Comparison of ENCODE assay signal across 2 cellular contexts in the genomic region with DNA sequence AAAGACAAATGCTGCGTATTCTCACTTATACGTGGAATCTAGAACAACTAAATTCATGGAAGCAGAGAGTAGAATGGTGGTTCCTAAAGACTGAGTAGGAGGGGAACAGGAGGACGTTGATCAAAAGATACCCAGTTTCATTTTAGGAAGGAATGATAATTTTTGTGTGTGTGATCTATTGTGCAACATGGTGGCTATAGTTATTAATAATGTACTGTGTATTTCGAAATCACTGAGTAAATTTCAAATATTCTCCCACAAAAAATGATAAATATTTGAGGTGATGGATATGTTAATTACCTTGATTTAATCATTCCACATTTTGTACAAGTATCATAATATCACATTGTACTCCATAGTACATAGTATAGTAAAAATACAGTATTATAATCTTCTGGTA.
TF ChIP-seq lines count a peak whose summit lies in the region.

No MANE protein-coding gene starts in this region.

TF ChIP-seq in IMR-90, 13 proteins besides CTCF, POLR2A, EP300 and RAD21:
- TF ChIP-seq SMC3 (IDR thresholded peaks at IDR 0.05; ENCODE audit: low read depth, low read length) (no peak), CHD1 (IDR thresholded peaks at IDR 0.05; ENCODE audit: low read depth, low read length) (no peak), CEBPB (IDR thresholded peaks at IDR 0.05; ENCODE audit: low read depth, low read length) (peak; percentile 87), RCOR1 (IDR thresholded peaks at IDR 0.05; ENCODE audit: insufficient replicate concordance, low read length) (no peak), RFX5 (IDR thresholded peaks at IDR 0.05; ENCODE audit: low read depth, low read length) (no peak)
- TF ChIP-seq, protein P1, sequence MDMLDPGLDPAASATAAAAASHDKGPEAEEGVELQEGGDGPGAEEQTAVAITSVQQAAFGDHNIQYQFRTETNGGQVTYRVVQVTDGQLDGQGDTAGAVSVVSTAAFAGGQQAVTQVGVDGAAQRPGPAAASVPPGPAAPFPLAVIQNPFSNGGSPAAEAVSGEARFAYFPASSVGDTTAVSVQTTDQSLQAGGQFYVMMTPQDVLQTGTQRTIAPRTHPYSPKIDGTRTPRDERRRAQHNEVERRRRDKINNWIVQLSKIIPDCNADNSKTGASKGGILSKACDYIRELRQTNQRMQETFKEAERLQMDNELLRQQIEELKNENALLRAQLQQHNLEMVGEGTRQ (IDR thresholded peaks at IDR 0.05; ENCODE audit: low read depth, low read length), result no peak

TF ChIP-seq in H1, 55 proteins besides CTCF, POLR2A, EP300 and RAD21:
- TF ChIP-seq CTBP2 (IDR thresholded peaks at IDR 0.05; ENCODE audit: borderline replicate concordance, insufficient read depth, insufficient read length, low read length), result no peak
- TF ChIP-seq CEBPB (IDR thresholded peaks at IDR 0.05; ENCODE audit: low read depth, low read length), result peak; percentile 6; the same call in 1 of the 2 replicates
- TF ChIP-seq MAFK (IDR thresholded peaks at IDR 0.05; ENCODE audit: low read depth, low read length), result no peak
